Comparison of ENCODE assay signal across 11 cellular contexts in the genomic region with DNA sequence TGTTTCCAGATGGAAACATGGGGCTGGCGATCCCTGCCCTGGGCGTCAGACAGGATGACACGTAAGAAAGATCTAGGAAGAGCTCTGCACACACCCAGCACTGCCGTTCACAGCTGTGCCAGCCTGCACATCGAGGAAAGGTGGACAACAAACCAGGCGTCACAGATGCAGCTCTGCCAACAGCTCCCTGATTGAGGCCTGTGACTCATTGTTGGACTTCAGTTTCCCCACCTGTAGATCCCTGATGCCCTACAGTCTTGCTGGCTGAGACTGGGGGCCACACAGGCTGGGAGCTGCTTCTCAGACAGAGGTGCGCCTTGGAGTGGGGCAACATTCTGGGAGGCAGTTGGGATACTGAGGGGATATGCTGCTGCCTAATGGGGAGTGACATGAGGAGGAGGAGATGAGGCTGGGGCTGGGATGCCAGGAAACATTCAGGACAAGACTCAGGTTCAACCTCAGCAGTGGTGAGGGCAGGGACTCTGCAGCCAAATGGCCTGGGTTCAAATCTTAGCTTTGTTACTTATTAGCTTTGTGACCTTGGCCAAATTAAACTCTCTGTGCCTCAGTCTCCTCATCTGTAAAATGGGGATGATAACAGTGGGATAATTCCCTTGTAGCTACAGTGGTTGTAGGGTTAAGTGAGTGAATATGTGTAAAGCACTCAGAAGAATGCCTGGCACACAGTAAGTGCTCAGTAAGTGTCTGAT. TPM values are rescaled to one million over a fixed set of nuclear protein-coding genes. Genes with fewer than 3 reads are reported as not detected.
A peak's percentile ranks its signal among the peaks of the same experiment; 100 is the strongest.
DNase-seq lines count a peak whose midpoint lies in the region; ATAC-seq, FAIRE-seq and TF ChIP-seq lines count a peak whose summit lies in the region.
"Had no signal": no experiment of that assay in that cellular context is flagged by ENCODE, and none has a peak within 500 bp of the region (broad histone marks: within the 10 kb centered on the region; RNA-seq: fewer than 3 reads in every experiment).

No MANE protein-coding gene starts in this region.

- H3K79me2 ChIP-seq in DOHH2 (ENCODE audit: control insufficient read depth, low read length) = no peaks in the 10 kb centered on the region
- no peaks in the 10 kb centered on the region for H3K79me2 ChIP-seq in H9 (ENCODE audit: insufficient read depth, low read length)

- H4K8ac ChIP-seq in H9 (replicated peaks; ENCODE audit: insufficient read length, low read depth, low read length) = no peak overlapping the region

- H3K27ac Mint-ChIP-seq in activated CD4-positive, alpha-beta memory T cell treated with anti-CD3 and anti-CD28 coated beads, Interleukin-2, amount 10 ng/mL, durations not matched to agents 7 days and 5 days = no peak overlapping the region
- no peak overlapping the region; a peak in 1 of 7 replicates for H3K27ac Mint-ChIP-seq in H9

- H2BK12ac ChIP-seq in H9 (ENCODE audit: insufficient read length, low read depth, low read length) = no peak overlapping the region

- ATAC-seq in left colon = peak; percentile 22
- ATAC-seq: lower lobe of right lung had no signal

- DNase-seq in ACHN = peak; percentile 9
- DNase-seq in activated CD4-positive, alpha-beta memory T cell treated with anti-CD3 and anti-CD28 coated beads, Interleukin-2, amount 10 ng/mL, durations not matched to agents 7 days and 5 days = no peak
- DNase-seq in left colon = no peak
- DNase-seq in kidney = no peak
- DNase-seq in H9 = no peak
- DNase-seq in NCI-H345 treated with DMSO at 0.1 percent for 48 hours (lab: John Stamatoyannopoulos, UW; ENCODE audit: unreplicated experiment) = no peak
- no peak for DNase-seq in NCI-H2196 (lab: John Stamatoyannopoulos, UW; ENCODE audit: unreplicated experiment)
- DNase-seq: IMR-90, lower lobe of right lung had no signal

- WGBS in H9 (ENCODE audit: extremely low coverage, insufficient read length, low lambda C conversion rate) = no CpG with 5 or more reads among the region's 7 CpGs

- peak overlapping the region; percentile 53 for H3K4me2 ChIP-seq in DOHH2 (ENCODE audit: low read length)
- no peak overlapping the region for H3K4me2 ChIP-seq in H9 (ENCODE audit: insufficient read depth, insufficient read length, low read length)

- H3K36me3 ChIP-seq in DOHH2 (ENCODE audit: control insufficient read depth, low read length) (no peaks in the 10 kb centered on the region), kidney (ENCODE audit: control insufficient read depth in 1 of 2, insufficient read depth in 2 of 2, low read length in 2 of 2) (no peaks in the 10 kb centered on the region)
- H3K36me3 ChIP-seq: lower lobe of right lung had no signal

- H3K23ac ChIP-seq in H9 (ENCODE audit: insufficient read length, low read depth, low read length) = no peak overlapping the region

- H3K27me3 ChIP-seq in DOHH2 (ENCODE audit: control insufficient read depth, low read length) (no peaks in the 10 kb centered on the region), H9 (ENCODE audit: insufficient read depth, low read length) (no peaks in the 10 kb centered on the region)

- H3K4me3 ChIP-seq in DOHH2 (ENCODE audit: low read length) (no peak overlapping the region), kidney (ENCODE audit: low read length in 2 of 2) (no peak overlapping the region)

- H2BK15ac ChIP-seq in H9 (ENCODE audit: low read depth, low read length) = no peak overlapping the region

- no peaks in the 10 kb centered on the region for H3K79me1 ChIP-seq in H9 (ENCODE audit: insufficient read depth, low read depth, low read length, poor library complexity, severe bottlenecking)

- peaks cover 57% of the 10 kb centered on the region for H3K4me1 Mint-ChIP-seq in activated CD4-positive, alpha-beta memory T cell treated with anti-CD3 and anti-CD28 coated beads, Interleukin-2, amount 10 ng/mL, durations not matched to agents 7 days and 5 days
- peaks cover 9 to 10% of the 10 kb centered on the region in 2 experiments; a peak in 3 of 4 replicates for H3K4me1 Mint-ChIP-seq in H9

- no peak overlapping the region for H2AK5ac ChIP-seq in H9 (ENCODE audit: insufficient read length, low read length)

- CTCF ChIA-PET in activated CD4-positive, alpha-beta memory T cell treated with anti-CD3 and anti-CD28 coated beads, Interleukin-2, amount 10 ng/mL, durations not matched to agents 7 days and 5 days (lab: Charles Lee) = interaction anchor here (0.8 to 2.5 kb wide), 8 partner anchors 9 to 251 kb away, joined by 3 to 13 read pairs (median 4); a partner anchor contains a TSS

- H3K9me3 Mint-ChIP-seq in activated CD4-positive, alpha-beta memory T cell treated with anti-CD3 and anti-CD28 coated beads, Interleukin-2, amount 10 ng/mL, durations not matched to agents 7 days and 5 days = no peaks in the 10 kb centered on the region
- H3K9me3 Mint-ChIP-seq in H9 = no peaks in the 10 kb centered on the region

- TF ChIP-seq CTCF in DOHH2 (IDR thresholded peaks at IDR 0.05; ENCODE audit: low read depth, low read length, poor library complexity, severe bottlenecking) (no peak), kidney (IDR thresholded peaks at IDR 0.05; ENCODE audit: borderline replicate concordance, extremely low read depth, insufficient read depth) (no peak), H9 (conservative IDR thresholded peaks at IDR 0.05) (no peak)

- H3K18ac ChIP-seq in H9 (ENCODE audit: insufficient read length, low read depth, low read length) = no peak overlapping the region

- H3K9me2 ChIP-seq in DOHH2 (replicated peaks; ENCODE audit: control insufficient read depth, low read length) = no peaks in the 10 kb centered on the region

- H2BK5ac ChIP-seq in H9 (ENCODE audit: insufficient read length, low read length) = no peak overlapping the region

- intact Hi-C loops in left colon (cut with DNase I, micrococcal nuclease) (no loop called here), kidney (cut with DNase I) (no loop called here)

- H3K14ac ChIP-seq in H9 (ENCODE audit: insufficient read depth, low read length) = no peak overlapping the region

- no peak for FAIRE-seq in kidney (lab: Jason Lieb, UNC)
- FAIRE-seq: frontal cortex had no signal

- no peak overlapping the region for H3K27ac ChIP-seq in DOHH2 (ENCODE audit: low read depth, low read length)
- H3K27ac ChIP-seq in kidney (ENCODE audit: low read depth in 2 of 2, low read length in 2 of 2) = no peak overlapping the region
- H3K27ac ChIP-seq in H9 (ENCODE audit: insufficient read length, low read depth, low read length) = no peak overlapping the region
- H3K27ac ChIP-seq: lower lobe of right lung had no signal

- H3K4me1 ChIP-seq in DOHH2 (ENCODE audit: control insufficient read depth, low read length) (peaks cover 25% of the 10 kb centered on the region), kidney (ENCODE audit: control insufficient read depth in 1 of 2, insufficient read depth in 1 of 2, low read depth in 1 of 2, low read length in 2 of 2) (peaks cover 0 to 2% of the 10 kb centered on the region in 2 donors), H9 (ENCODE audit: insufficient read depth, low read length) (no peaks in the 10 kb centered on the region)

- H4K20me1 ChIP-seq in DOHH2 (ENCODE audit: control insufficient read depth, insufficient read depth, low read depth, low read length) (no peaks in the 10 kb centered on the region), H9 (ENCODE audit: control insufficient read depth, insufficient read depth, insufficient read length) (no peaks in the 10 kb centered on the region)

- H3K9me3 ChIP-seq in DOHH2 (ENCODE audit: control insufficient read depth, insufficient read depth, low read length) (no peaks in the 10 kb centered on the region), kidney (ENCODE audit: control insufficient read depth in 1 of 2, low read length in 2 of 2) (no peaks in the 10 kb centered on the region), H9 (ENCODE audit: control insufficient read depth, low read depth, low read length) (no peaks in the 10 kb centered on the region)
- H3K9me3 ChIP-seq: lower lobe of right lung had no signal

- H3K56ac ChIP-seq in H9 (ENCODE audit: insufficient read length, low read depth, low read length) = no peak overlapping the region

- H3K4ac ChIP-seq in H9 (ENCODE audit: low read depth, low read length) = no peak overlapping the region

- no peak overlapping the region for H3T11ph ChIP-seq in H9 (ENCODE audit: low read length)

- H3K4me3 Mint-ChIP-seq in activated CD4-positive, alpha-beta memory T cell treated with anti-CD3 and anti-CD28 coated beads, Interleukin-2, amount 10 ng/mL, durations not matched to agents 7 days and 5 days = peak overlapping the region; percentile 40
- H3K4me3 Mint-ChIP-seq in H9 = no peak overlapping the region

- no peak overlapping the region for H4K5ac ChIP-seq in H9 (ENCODE audit: insufficient read length, low read depth, low read length)

- in situ Hi-C loops in ACHN (cut with HindIII; ENCODE audit: low pct_ligation_motif_present, low pct_unique_long_range_greater_than_20kb, low sequenced_read_pairs) = no loop called here

- peaks cover 4% of the 10 kb centered on the region for H3F3A ChIP-seq in DOHH2 (ENCODE audit: control insufficient read depth, insufficient read depth)

- no peak overlapping the region for H2AFZ ChIP-seq in H9 (ENCODE audit: low read length)

- POLR2A ChIA-PET in activated CD4-positive, alpha-beta memory T cell treated with anti-CD3 and anti-CD28 coated beads, Interleukin-2, amount 10 ng/mL, durations not matched to agents 7 days and 5 days (lab: Charles Lee) = interaction anchor here (1.3 to 3.5 kb wide), 6 partner anchors 8 to 81 kb away, joined by 4 to 18 read pairs (median 6); a partner anchor contains a TSS

- no peaks in the 10 kb centered on the region for H3K36me3 Mint-ChIP-seq in activated CD4-positive, alpha-beta memory T cell treated with anti-CD3 and anti-CD28 coated beads, Interleukin-2, amount 10 ng/mL, durations not matched to agents 7 days and 5 days (ENCODE audit: low read depth)
- H3K36me3 Mint-ChIP-seq in H9 (ENCODE audit: insufficient read depth in 1 of 3, low read depth in 3 of 3) = no peaks in the 10 kb centered on the region

- H4K91ac ChIP-seq in H9 (ENCODE audit: insufficient read length, low read depth, low read length) = no peak overlapping the region

- H3K9ac ChIP-seq in kidney (ENCODE audit: low read length in 2 of 2) = no peak overlapping the region
- no peak overlapping the region for H3K9ac ChIP-seq in H9 (ENCODE audit: extremely low read depth, insufficient read length, low read length)

- no peak overlapping the region for H2BK20ac ChIP-seq in H9 (ENCODE audit: low read depth, low read length, poor library complexity, severe bottlenecking)

- peaks cover 6% of the 10 kb centered on the region for H3K27me3 Mint-ChIP-seq in activated CD4-positive, alpha-beta memory T cell treated with anti-CD3 and anti-CD28 coated beads, Interleukin-2, amount 10 ng/mL, durations not matched to agents 7 days and 5 days
- H3K27me3 Mint-ChIP-seq in H9 (ENCODE audit: low read depth) = no peaks in the 10 kb centered on the region

- H2BK120ac ChIP-seq in H9 (ENCODE audit: low read depth, low read length, poor library complexity, severe bottlenecking) = no peak overlapping the region

- H3K23me2 ChIP-seq in H9 (ENCODE audit: insufficient read length, low read depth, low read length, poor library complexity, severe bottlenecking) = no peaks in the 10 kb centered on the region

RNA-seq across cellular contexts. Expression of a gene that starts 1.7 kb away (rescaled TPM):
- 1 to 10 TPM; 7.3 to 8.5 TPM for total RNA-seq in activated CD4-positive, alpha-beta memory T cell treated with anti-CD3 and anti-CD28 coated beads, Interleukin-2, amount 10 ng/mL, durations not matched to agents 7 days and 5 days
- total RNA-seq in left colon (1 to 10 TPM; 2.0 to 4.0 TPM), kidney (1.7 TPM), H9 (2021) (not detected in 2 replicates)
- polyA plus RNA-seq in kidney (ENCODE audit: insufficient read depth, low read depth, low replicate concordance) = 3.5 TPM
- total RNA-seq: IMR-90 had no signal

RNA-seq across cellular contexts. Expression of a gene that starts 29.7 kb away (rescaled TPM):
- total RNA-seq in activated CD4-positive, alpha-beta memory T cell treated with anti-CD3 and anti-CD28 coated beads, Interleukin-2, amount 10 ng/mL, durations not matched to agents 7 days and 5 days = 100 to 1,000 TPM; 131 TPM
- total RNA-seq in left colon (100 to 1,000 TPM; 142 to 149 TPM), kidney (194 TPM), H9 (2021) (200 and 205 TPM in 2 replicates)
- 202 TPM for polyA plus RNA-seq in kidney (ENCODE audit: insufficient read depth, low read depth, low replicate concordance)

RNA-seq across cellular contexts. Expression of a gene that starts 49.2 kb away (rescaled TPM):
- 1 to 10 TPM; 4.7 to 4.9 TPM for total RNA-seq in activated CD4-positive, alpha-beta memory T cell treated with anti-CD3 and anti-CD28 coated beads, Interleukin-2, amount 10 ng/mL, durations not matched to agents 7 days and 5 days
- total RNA-seq in left colon (10 to 100 TPM in 1 of 2 donors, 1 to 10 TPM in 1; 5.1 to 13.5 TPM), kidney (49.5 TPM), H9 (2021) (0.09 and 0.13 TPM in 2 replicates)
- 0.97 TPM for polyA plus RNA-seq in kidney (ENCODE audit: insufficient read depth, low read depth, low replicate concordance)
- total RNA-seq: IMR-90 had no signal
